12 cellular contexts compared by ENCODE assay signal in genomic region chr14:45610303-45610702, GRCh38.
A peak's percentile ranks its signal among the peaks of the same experiment; 100 is the strongest.
DNase-seq lines count a peak whose midpoint lies in the region; ATAC-seq and TF ChIP-seq lines count a peak whose summit lies in the region.
"Had no signal": no experiment of that assay in that cellular context is flagged by ENCODE, and none has a peak within 500 bp of the region (broad histone marks: within the 10 kb centered on the region; RNA-seq: fewer than 3 reads in every experiment).

No MANE protein-coding gene starts in this region.

- no peak overlapping the region for H3K4me3 Mint-ChIP-seq in activated T-cell treated with anti-CD3 and anti-CD28 coated beads, Interleukin-2, amount 50 U/mL, for 72 hours
- H3K4me3 Mint-ChIP-seq: activated naive CD8-positive, alpha-beta T cell treated with anti-CD3 and anti-CD28 coated beads for 36 hours had no signal

- H3K9ac ChIP-seq in MM.1S (ENCODE audit: low read length): no peak overlapping the region

- no peaks in the 10 kb centered on the region for H3K36me3 Mint-ChIP-seq in activated T-cell treated with anti-CD3 and anti-CD28 coated beads, Interleukin-2, amount 50 U/mL, for 72 hours (ENCODE audit: insufficient read depth in 2 of 2)
- H3K36me3 Mint-ChIP-seq: activated naive CD8-positive, alpha-beta T cell treated with anti-CD3 and anti-CD28 coated beads for 36 hours had no signal

- H4K20me1 ChIP-seq in MM.1S (ENCODE audit: insufficient read depth, low read length): no peaks in the 10 kb centered on the region

- no peaks in the 10 kb centered on the region for H3K4me1 ChIP-seq in testis
- H3K4me1 ChIP-seq in MM.1S (ENCODE audit: low read length): no peaks in the 10 kb centered on the region
- H3K4me1 ChIP-seq: A549 had no signal

- no peaks in the 10 kb centered on the region for H3K79me2 ChIP-seq in MM.1S (ENCODE audit: low read length)

- H3K36me3 ChIP-seq in testis (ENCODE audit: low read depth, missing control alignments) (no peaks in the 10 kb centered on the region), MM.1S (replicated peaks; ENCODE audit: insufficient read depth, low read length) (no peaks in the 10 kb centered on the region)

- 16 to 25% methylated on average over 1 of the region's 1 CpG for WGBS in testis, 2 donors

- peak in 1 of 3 experiments; percentile 14 for TF ChIP-seq CTCF in testis (IDR thresholded peaks at IDR 0.05)
- no peak for TF ChIP-seq CTCF in MM.1S (IDR thresholded peaks at IDR 0.05; ENCODE audit: low read length)

- H3K4me3 ChIP-seq in testis (no peak overlapping the region), MM.1S (ENCODE audit: low read length) (no peak overlapping the region)
- H3K4me3 ChIP-seq: A549 had no signal

- intact Hi-C loops in testis (cut with DNase I; ENCODE audit: low total_unique reads): no loop called here

- H3K9me3 Mint-ChIP-seq in activated T-cell treated with anti-CD3 and anti-CD28 coated beads, Interleukin-2, amount 50 U/mL, for 72 hours: peaks cover 2% of the 10 kb centered on the region in 2 donors
- H3K9me3 Mint-ChIP-seq: activated naive CD8-positive, alpha-beta T cell treated with anti-CD3 and anti-CD28 coated beads for 36 hours had no signal

- no peaks in the 10 kb centered on the region for H3K9me2 ChIP-seq in MM.1S (replicated peaks; ENCODE audit: insufficient read depth, low read length)

- H3K27ac ChIP-seq in testis (no peak overlapping the region), MM.1S (ENCODE audit: low read length) (no peak overlapping the region)
- H3K27ac ChIP-seq: A549 had no signal

- ATAC-seq in HG02852 (IDR thresholded peaks at IDR 0.05; ENCODE audit: unreplicated experiment): no peak
- ATAC-seq in activated T-cell treated with anti-CD3 and anti-CD28 coated beads, Interleukin-2, amount 50 U/mL, for 72 hours (replicated peaks in 1 of 2): no peak
- ATAC-seq: A549 had no signal

- H3K9me3 ChIP-seq in testis (no peaks in the 10 kb centered on the region), MM.1S (replicated peaks; ENCODE audit: insufficient read depth, low read length) (no peaks in the 10 kb centered on the region)
- H3K9me3 ChIP-seq: A549 had no signal

- H3K27me3 Mint-ChIP-seq in activated T-cell treated with anti-CD3 and anti-CD28 coated beads, Interleukin-2, amount 50 U/mL, for 72 hours (ENCODE audit: low read depth): no peaks in the 10 kb centered on the region
- H3K27me3 Mint-ChIP-seq: activated naive CD8-positive, alpha-beta T cell treated with anti-CD3 and anti-CD28 coated beads for 36 hours had no signal

- no peaks in the 10 kb centered on the region for H3K27me3 ChIP-seq in testis
- H3K27me3 ChIP-seq in MM.1S (replicated peaks; ENCODE audit: insufficient read depth, low read length): no peaks in the 10 kb centered on the region

- TF ChIP-seq POLR2A in testis (IDR thresholded peaks at IDR 0.05): no peak

- no peaks in the 10 kb centered on the region for H3F3A ChIP-seq in MM.1S (ENCODE audit: insufficient read depth, low read length)

- no peak overlapping the region for H3K4me2 ChIP-seq in MM.1S (ENCODE audit: low read depth, low read length)
- H3K4me2 ChIP-seq: A549 had no signal

- no peaks in the 10 kb centered on the region for H3K4me1 Mint-ChIP-seq in activated T-cell treated with anti-CD3 and anti-CD28 coated beads, Interleukin-2, amount 50 U/mL, for 72 hours (ENCODE audit: low read depth)
- H3K4me1 Mint-ChIP-seq: activated naive CD8-positive, alpha-beta T cell treated with anti-CD3 and anti-CD28 coated beads for 36 hours had no signal

- H3K27ac Mint-ChIP-seq in activated T-cell treated with anti-CD3 and anti-CD28 coated beads, Interleukin-2, amount 50 U/mL, for 72 hours: no peak overlapping the region
- H3K27ac Mint-ChIP-seq: activated naive CD8-positive, alpha-beta T cell treated with anti-CD3 and anti-CD28 coated beads for 36 hours had no signal

- H2AFZ ChIP-seq in MM.1S (ENCODE audit: low read length): no peak overlapping the region

- peak; percentile 14 to 23 for DNase-seq in NCI-H2081 (lab: John Stamatoyannopoulos, UW)
- DNase-seq in NCI-H2081 treated with DMSO at 0.1 percent for 48 hours (lab: John Stamatoyannopoulos, UW): no peak
- peak; percentile 1 for DNase-seq in RPMI7951 (ENCODE audit: low read depth)
- DNase-seq in foreskin melanocyte: peak; percentile 49
- peak; percentile 21 for DNase-seq in testis
- no peak for DNase-seq in activated T-cell treated with anti-CD3 and anti-CD28 coated beads, Interleukin-2, amount 50 U/mL, for 72 hours
- no peak for DNase-seq in MM.1S
- DNase-seq: activated naive CD8-positive, alpha-beta T cell treated with anti-CD3 and anti-CD28 coated beads for 36 hours; posterior cingulate gyrus; stimulated activated CD8-positive, alpha-beta memory T cell treated with anti-CD3 and anti-CD28 coated beads, Interleukin-4, amount 100 ng/mL, for 48 hours had no signal

Comparison
In these comparisons a context has a peak if more than half of its experiments do, and no peak if none do; other contexts are left out.
1. DNase-seq: peak in NCI-H2081 (2 of 2), RPMI7951 (single experiment), foreskin melanocyte (single experiment) and testis (single experiment); none in NCI-H2081 treated with DMSO at 0.1 percent for 48 hours (single experiment), activated T-cell treated with anti-CD3 and anti-CD28 coated beads, Interleukin-2, amount 50 U/mL, for 72 hours (0 of 2) and MM.1S (single experiment).